ENCODE assay signal across 15 cellular contexts in the genomic region with DNA sequence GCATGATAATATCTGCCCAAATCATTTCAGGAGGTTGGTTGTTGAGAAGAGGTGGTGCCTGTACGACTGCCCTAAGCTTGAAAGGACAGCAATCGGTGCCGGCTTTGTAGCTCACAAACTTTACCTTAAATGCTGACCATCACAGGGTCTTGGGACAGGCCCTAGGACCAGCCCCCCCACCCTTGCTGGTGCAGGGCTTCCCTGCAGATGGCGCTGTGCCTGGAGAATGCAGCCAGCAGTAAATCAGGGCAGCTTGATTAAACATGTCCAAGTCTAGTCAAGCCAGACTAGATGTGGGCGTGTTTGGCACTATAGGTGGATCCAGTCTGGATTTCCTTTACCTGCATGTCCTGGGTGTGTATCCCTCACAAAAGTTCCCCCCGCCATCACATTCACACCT.
DNase-seq lines count a peak whose midpoint lies in the region; ATAC-seq and TF ChIP-seq lines count a peak whose summit lies in the region.
"Had no signal": no experiment of that assay in that cellular context is flagged by ENCODE, and none has a peak within 500 bp of the region (broad histone marks: within the 10 kb centered on the region; RNA-seq: fewer than 3 reads in every experiment).

No MANE protein-coding gene starts in this region.

- no peak overlapping the region for H4K91ac ChIP-seq in mesenchymal stem cell (ENCODE audit: low read length)

- no peak overlapping the region for H3K9ac ChIP-seq in mesenchymal stem cell (ENCODE audit: low read length)

- H4K8ac ChIP-seq in mesenchymal stem cell (ENCODE audit: low read length): no peak overlapping the region

- H3K23ac ChIP-seq in mesenchymal stem cell (ENCODE audit: low read length in 2 of 2): no peak overlapping the region

- no peak overlapping the region for H3K14ac ChIP-seq in mesenchymal stem cell (ENCODE audit: low read length in 2 of 2)

- DNase-seq in GM10266 (ENCODE audit: extremely low spot score) (no peak), NB4 (ENCODE audit: low read depth) (no peak), mesenchymal stem cell (no peak), RWPE1 (ENCODE audit: low spot score) (no peak), medulla oblongata (ENCODE audit: extremely low spot score) (no peak)
- DNase-seq: activated CD4-positive, alpha-beta T cell treated with anti-CD3 and anti-CD28 coated beads, Interleukin-2, amount 50 U/mL, for 4 hours; activated gamma-delta T cell; effector memory CD8-positive, alpha-beta T cell; NCI-H345; stimulated activated CD4-positive, alpha-beta T cell treated with anti-CD3 and anti-CD28 coated beads, Interleukin-4, amount 100 ng/mL, for 24 hours; stimulated activated naive B cell treated with anti-CD40 and anti-IgM and Interleukin-4, amounts not matched to agents 10 μg/mL and 1 μg/mL and 100 μg/mL, for 72 hours had no signal

- H2BK15ac ChIP-seq in mesenchymal stem cell (ENCODE audit: low read depth, poor library complexity, severe bottlenecking): no peak overlapping the region

- H3K4ac ChIP-seq in mesenchymal stem cell (ENCODE audit: low read depth in 1 of 2, low read length in 2 of 2): no peak overlapping the region

- POLR2A ChIA-PET in RWPE1 (lab: Yijun Ruan, JAX; ENCODE audit: low non-redundant PET): no interaction called here

- H2BK12ac ChIP-seq in mesenchymal stem cell (ENCODE audit: low read length in 2 of 2): no peak overlapping the region

- CTCF ChIA-PET in RWPE1 (lab: Yijun Ruan, JAX): interaction anchor here (1.0 to 1.5 kb wide), 3 partner anchors 12 to 183 kb away, joined by 3 to 9 read pairs (median 6); no protein-coding TSS in a partner anchor

- H2BK120ac ChIP-seq in mesenchymal stem cell (ENCODE audit: low read depth, low read length): no peak overlapping the region

- H2AK5ac ChIP-seq in mesenchymal stem cell (ENCODE audit: low read length, severe bottlenecking): no peak overlapping the region

- H2BK5ac ChIP-seq in mesenchymal stem cell (ENCODE audit: low read depth, low read length, poor library complexity, severe bottlenecking): no peak overlapping the region

- H3K79me1 ChIP-seq in mesenchymal stem cell (replicated peaks; ENCODE audit: low read length, poor library complexity, severe bottlenecking): no peaks in the 10 kb centered on the region

- WGBS in mesenchymal stem cell: 68% methylated on average over 6 of the region's 6 CpGs

- no peak overlapping the region for H3K4me2 ChIP-seq in mesenchymal stem cell (ENCODE audit: low read length, poor library complexity, severe bottlenecking)

- TF ChIP-seq CTCF in 22Rv1 (IDR thresholded peaks at IDR 0.05) (peak; percentile 20; the same call in 1 of the 2 replicates), GM10266 (IDR thresholded peaks at IDR 0.05; ENCODE audit: control insufficient read depth, insufficient read depth, low read depth, missing control alignments) (peak; percentile 30), NB4 (IDR thresholded peaks at IDR 0.05; ENCODE audit: low read depth, low read length) (peak; percentile 30), RWPE1 (conservative IDR thresholded peaks at IDR 0.05; ENCODE audit: low read depth) (no peak)

- no peaks in the 10 kb centered on the region for H3K9me3 ChIP-seq in mesenchymal stem cell (ENCODE audit: control insufficient read depth, low read length)

- H3K36me3 ChIP-seq in mesenchymal stem cell (ENCODE audit: control insufficient read depth in 1 of 2, insufficient read depth in 2 of 2, low read depth in 1 of 2, low read length in 2 of 2): no peaks in the 10 kb centered on the region

- H3K4me3 ChIP-seq in NB4 (ENCODE audit: low read depth, low read length) (no peak overlapping the region), mesenchymal stem cell (ENCODE audit: insufficient read depth in 1 of 2, low read depth in 1 of 2, low read length in 2 of 2) (no peak overlapping the region)

- H2AFZ ChIP-seq in mesenchymal stem cell (ENCODE audit: low read depth, low read length): no peak overlapping the region

- peaks cover 21 to 67% of the 10 kb centered on the region in 2 experiments for H3K27me3 ChIP-seq in mesenchymal stem cell (ENCODE audit: control insufficient read depth in 1 of 2, insufficient read depth in 1 of 2, low read length in 2 of 2)

- H3K27ac ChIP-seq in 22Rv1 (no peak overlapping the region), mesenchymal stem cell (ENCODE audit: low read length, poor library complexity, severe bottlenecking) (no peak overlapping the region), RWPE1 (no peak overlapping the region)

- no peak for TF ChIP-seq POLR2A in NB4 (IDR thresholded peaks at IDR 0.05; ENCODE audit: extremely low read depth, insufficient read length)

- H3K4me1 ChIP-seq in mesenchymal stem cell (ENCODE audit: control insufficient read depth, insufficient read depth, low read depth, low read length): no peaks in the 10 kb centered on the region

- H3K18ac ChIP-seq in mesenchymal stem cell (ENCODE audit: low read depth in 1 of 2, low read length in 2 of 2): no peak overlapping the region

- ATAC-seq in esophagus mucosa (peak; percentile 44), HG03159 (IDR thresholded peaks at IDR 0.05; ENCODE audit: unreplicated experiment) (no peak)
- ATAC-seq: effector memory CD8-positive, alpha-beta T cell; left lobe of liver; stimulated activated naive B cell treated with anti-CD40 and anti-IgM and Interleukin-4, amounts not matched to agents 10 μg/mL and 1 μg/mL and 100 μg/mL, for 72 hours had no signal
